ENCODE assay signal across 22 cellular contexts in genomic region chr19:6834433-6834832, GRCh38. TPM values are rescaled to one million over a fixed set of nuclear protein-coding genes. Genes with fewer than 3 reads are reported as not detected.
A peak's percentile ranks its signal among the peaks of the same experiment; 100 is the strongest.
DNase-seq lines count a peak whose midpoint lies in the region; ATAC-seq and FAIRE-seq lines count a peak whose summit lies in the region.
"Had no signal": no experiment of that assay in that cellular context is flagged by ENCODE, and none has a peak within 500 bp of the region (broad histone marks: within the 10 kb centered on the region; RNA-seq: fewer than 3 reads in every experiment).

No MANE protein-coding gene starts in this region.

- H3K4me1 Mint-ChIP-seq in activated T-cell treated with anti-CD3 and anti-CD28 coated beads, Interleukin-2, amount 50 U/mL, for 24 hours (ENCODE audit: low read depth): peaks cover 24% of the 10 kb centered on the region

- 94 to 100% (median 96%) methylated on average over 2 of the region's 2 CpGs for WGBS in small intestine, 3 donors

- no peaks in the 10 kb centered on the region for H3K9me3 ChIP-seq in small intestine (ENCODE audit: control insufficient read depth, low read depth)
- H3K9me3 ChIP-seq: BLaER1, Caco-2, HAP-1 had no signal

- ATAC-seq in GM18861 (IDR thresholded peaks at IDR 0.05; ENCODE audit: unreplicated experiment): no peak
- ATAC-seq: CD8-positive, alpha-beta T cell had no signal

- H3K4me3 Mint-ChIP-seq in activated T-cell treated with anti-CD3 and anti-CD28 coated beads, Interleukin-2, amount 50 U/mL, for 24 hours: no peak overlapping the region
- H3K4me3 Mint-ChIP-seq: B cell; CD4-positive, CD25-positive, alpha-beta regulatory T cell; CD8-positive, alpha-beta T cell; HFFc6 had no signal

- FAIRE-seq in RCC 7860 (lab: Jason Lieb, UNC) (peak; percentile 73), colon (lab: Jason Lieb, UNC) (peak; percentile 61), small intestine (lab: Jason Lieb, UNC) (peak; percentile 55)
- FAIRE-seq: GM12891, GM18507, H54 had no signal

- DNase-seq in RCC 7860 (ENCODE audit: low spot score) (no peak), small intestine (no peak), G401 (ENCODE audit: low spot score) (no peak)
- DNase-seq in activated T-cell treated with anti-CD3 and anti-CD28 coated beads, Interleukin-2, amount 50 U/mL, for 24 hours: no peak
- DNase-seq: Caco-2; CD4-positive, CD25-positive, alpha-beta regulatory T cell; CD8-positive, alpha-beta T cell; DMS153; DND-41; GF-D8; GOT3; HFFc6 had no signal

- no peaks in the 10 kb centered on the region for H3K36me3 ChIP-seq in small intestine (ENCODE audit: control insufficient read depth in 2 of 2, insufficient read depth in 2 of 2, low read length in 2 of 2)
- H3K36me3 ChIP-seq: HAP-1 had no signal

- H3K27ac ChIP-seq in small intestine (ENCODE audit: low read depth in 1 of 2, low read length in 1 of 2): no peak overlapping the region
- H3K27ac ChIP-seq: BLaER1, C4-2B had no signal

- H3K27ac Mint-ChIP-seq in activated T-cell treated with anti-CD3 and anti-CD28 coated beads, Interleukin-2, amount 50 U/mL, for 24 hours: no peak overlapping the region
- H3K27ac Mint-ChIP-seq: B cell; CD4-positive, CD25-positive, alpha-beta regulatory T cell; CD8-positive, alpha-beta T cell; HFFc6 had no signal

- peaks cover 85% of the 10 kb centered on the region for H3K36me3 Mint-ChIP-seq in activated T-cell treated with anti-CD3 and anti-CD28 coated beads, Interleukin-2, amount 50 U/mL, for 24 hours (ENCODE audit: low read depth)

- H3K27me3 Mint-ChIP-seq in activated T-cell treated with anti-CD3 and anti-CD28 coated beads, Interleukin-2, amount 50 U/mL, for 24 hours: no peaks in the 10 kb centered on the region
- H3K27me3 Mint-ChIP-seq: B cell; CD4-positive, CD25-positive, alpha-beta regulatory T cell had no signal

- H3K4me3 ChIP-seq in small intestine (ENCODE audit: low read depth in 1 of 2, low read length in 2 of 2): no peak overlapping the region
- H3K4me3 ChIP-seq: BLaER1, HAP-1 had no signal

- H3K4me1 ChIP-seq in small intestine (ENCODE audit: control insufficient read depth in 2 of 2, insufficient read depth in 1 of 2, low read depth in 1 of 2, low read length in 1 of 2): no peaks in the 10 kb centered on the region
- H3K4me1 ChIP-seq: Caco-2, HAP-1 had no signal

- H3K9me3 Mint-ChIP-seq in activated T-cell treated with anti-CD3 and anti-CD28 coated beads, Interleukin-2, amount 50 U/mL, for 24 hours: no peaks in the 10 kb centered on the region
- H3K9me3 Mint-ChIP-seq: CD8-positive, alpha-beta T cell had no signal

- no peaks in the 10 kb centered on the region for H3K27me3 ChIP-seq in small intestine (ENCODE audit: control insufficient read depth in 2 of 2, insufficient read depth in 2 of 2, low read length in 2 of 2)
- H3K27me3 ChIP-seq: BLaER1 had no signal

- in situ Hi-C loops in G401 (cut with HindIII; ENCODE audit: low sequenced_read_pairs): no loop called here

RNA-seq across cellular contexts. Expression of gene ADGRE1, which starts 52.9 kb away (rescaled TPM):
- polyA plus RNA-seq in small intestine: under 1 TPM; 0.12 to 0.54 (median 0.22) TPM
- not detected in 2 replicates for total RNA-seq in G401 (2014; rRNA removed; shearing (Covaris generic))
- total RNA-seq: B cell, Caco-2 had no signal
- polyA plus RNA-seq: AG04450 had no signal
